ENCODE assay signal across 19 cellular contexts in genomic region chr20:18831830-18832229, GRCh38. TPM values are rescaled to one million over a fixed set of nuclear protein-coding genes. Genes with fewer than 3 reads are reported as not detected.
DNase-seq lines count a peak whose midpoint lies in the region; ATAC-seq, FAIRE-seq and TF ChIP-seq lines count a peak whose summit lies in the region.
"Had no signal": no experiment of that assay in that cellular context is flagged by ENCODE, and none has a peak within 500 bp of the region (broad histone marks: within the 10 kb centered on the region; RNA-seq: fewer than 3 reads in every experiment).

No MANE protein-coding gene starts in this region.

- no peak for TF ChIP-seq CTCF in K562 (IDR thresholded peaks at IDR 0.05 in 2 of 3, conservative IDR thresholded peaks at IDR 0.05 in 1 of 3; ENCODE audit: insufficient read depth in 2 of 3, low read depth in 1 of 3, low read length in 3 of 3)
- TF ChIP-seq CTCF in nephron (IDR thresholded peaks at IDR 0.05; ENCODE audit: unreplicated experiment in 3 of 3) = no peak

- no peak overlapping the region for H3K27ac ChIP-seq in K562 (ENCODE audit: extremely low read depth, low read depth, low read length)
- H3K27ac ChIP-seq: esophagus muscularis mucosa had no signal

- no peaks in the 10 kb centered on the region for H4K20me1 ChIP-seq in K562 (replicated peaks; ENCODE audit: control insufficient read depth, insufficient read depth, low read length)

- no peaks in the 10 kb centered on the region for H3K9me3 ChIP-seq in K562 (replicated peaks; ENCODE audit: control insufficient read depth, insufficient read depth, low read depth, low read length)
- H3K9me3 ChIP-seq: BE2C, esophagus muscularis mucosa had no signal

- POLR2A ChIA-PET in K562 (lab: Yijun Ruan, JAX) = no interaction called here
- POLR2A ChIA-PET in naive thymus-derived CD8-positive, alpha-beta T cell (lab: Charles Lee) = no interaction called here

- no TSS peak for BruUV-seq in K562 (replicated peaks; lab: Mats Ljungman, UMichigan)

- TF ChIP-seq POLR2A in K562 (conservative IDR thresholded peaks at IDR 0.05) = no peak

- H3K36me3 Mint-ChIP-seq in nephron (ENCODE audit: low read depth) = no peaks in the 10 kb centered on the region
- H3K36me3 Mint-ChIP-seq in naive thymus-derived CD8-positive, alpha-beta T cell = no peaks in the 10 kb centered on the region

- H3K4me3 ChIP-seq in K562 = no peak overlapping the region
- H3K4me3 ChIP-seq: esophagus muscularis mucosa had no signal

- intact Hi-C loops in K562 (cut with micrococcal nuclease) = no loop called here
- intact Hi-C loops in head of caudate nucleus (cut with DNase I) = no loop called here

- WGBS in K562 (ENCODE audit: insufficient coverage, low coverage, missing lambda C conversion rate) = 0% methylated on average over 2 of the region's 3 CpGs

- no peaks in the 10 kb centered on the region for H3K79me2 ChIP-seq in K562 (ENCODE audit: control insufficient read depth, insufficient read depth, low read length)

- no peak overlapping the region for H3K4me2 ChIP-seq in K562 (ENCODE audit: insufficient read depth, low read length)

- ATAC-seq in K562 (no peak), GM21526 (IDR thresholded peaks at IDR 0.05; ENCODE audit: low FRiP score, unreplicated experiment) (no peak), HG02623 (IDR thresholded peaks at IDR 0.05; ENCODE audit: unreplicated experiment) (no peak)
- no peak for ATAC-seq in naive thymus-derived CD8-positive, alpha-beta T cell

- H3K9me1 ChIP-seq in K562 (ENCODE audit: control insufficient read depth, insufficient read depth, low read length) = no peaks in the 10 kb centered on the region

- no peak for TF ChIP-seq EP300 in K562 (IDR thresholded peaks at IDR 0.05; ENCODE audit: low read length)

- H3K4me1 ChIP-seq in K562 (replicated peaks in 1 of 2; ENCODE audit: control insufficient read depth in 2 of 2, insufficient read depth in 2 of 2, low read length in 2 of 2) = no peaks in the 10 kb centered on the region
- H3K4me1 ChIP-seq: BE2C had no signal

- H3K4me3 Mint-ChIP-seq in nephron = peak overlapping the region in 2 of 3 experiments; percentile 11 to 13
- H3K4me3 Mint-ChIP-seq in naive thymus-derived CD8-positive, alpha-beta T cell = no peak overlapping the region
- H3K4me3 Mint-ChIP-seq: activated CD4-positive, alpha-beta T cell treated with anti-CD3 and anti-CD28 coated beads, Interleukin-2, amount 10 ng/mL, durations not matched to agents 24 days and 14 days had no signal

- DNase-seq in CD1c-positive myeloid dendritic cell (ENCODE audit: extremely low spot score) (peak; percentile 20), MV-4-11 (lab: John Stamatoyannopoulos, UW) (peak; percentile 81), K562 (ENCODE audit: extremely low read depth in 1 of 4, low spot score in 3 of 4) (peak in 1 of 4 experiments; percentile 1), head of caudate nucleus (no peak)
- no peak for DNase-seq in naive thymus-derived CD8-positive, alpha-beta T cell
- DNase-seq: activated CD4-positive, alpha-beta T cell treated with anti-CD3 and anti-CD28 coated beads, Interleukin-2, amount 10 ng/mL, durations not matched to agents 24 days and 14 days; activated T-cell treated with anti-CD3 and anti-CD28 coated beads, Interleukin-2, amount 50 U/mL, for 48 hours; anterior cingulate cortex; BE2C; cortex of kidney; GOT3; posterior cingulate gyrus; T-helper 1 cell had no signal

- H3K9me3 Mint-ChIP-seq in nephron = peaks cover 4% of the 10 kb centered on the region
- H3K9me3 Mint-ChIP-seq in naive thymus-derived CD8-positive, alpha-beta T cell = no peaks in the 10 kb centered on the region
- H3K9me3 Mint-ChIP-seq: activated CD4-positive, alpha-beta T cell treated with anti-CD3 and anti-CD28 coated beads, Interleukin-2, amount 10 ng/mL, durations not matched to agents 24 days and 14 days had no signal

- H3K27ac Mint-ChIP-seq in nephron = peak overlapping the region; percentile 81 to 90 (median 86)
- no peak overlapping the region for H3K27ac Mint-ChIP-seq in naive thymus-derived CD8-positive, alpha-beta T cell
- H3K27ac Mint-ChIP-seq: activated CD4-positive, alpha-beta T cell treated with anti-CD3 and anti-CD28 coated beads, Interleukin-2, amount 10 ng/mL, durations not matched to agents 24 days and 14 days had no signal

- H3K27me3 Mint-ChIP-seq in nephron (ENCODE audit: low read depth) = peaks cover 6% of the 10 kb centered on the region
- H3K27me3 Mint-ChIP-seq in naive thymus-derived CD8-positive, alpha-beta T cell = peaks cover 0 to 15% (median 7%) of the 10 kb centered on the region in 5 donors

- H3K9ac ChIP-seq in K562 (ENCODE audit: insufficient read depth in 1 of 2, low read depth in 2 of 2, low read length in 2 of 2) = no peak overlapping the region

- FAIRE-seq in K562 (lab: Jason Lieb, UNC) = no peak
- FAIRE-seq: GM12892 had no signal

- TF ChIP-seq RAD21 in K562 (CRISPR knock-in tag; conservative IDR thresholded peaks at IDR 0.05 in 1 of 2, IDR thresholded peaks at IDR 0.05 in 1 of 2) = no peak

- CTCF ChIA-PET in K562 (lab: Yijun Ruan, JAX; ENCODE audit: low intra/inter-chr PET ratio) = no interaction called here

- in situ Hi-C loops in K562 (cut with MboI) = no loop called here

- peaks cover 42% of the 10 kb centered on the region for H3K4me1 Mint-ChIP-seq in nephron
- no peaks in the 10 kb centered on the region for H3K4me1 Mint-ChIP-seq in naive thymus-derived CD8-positive, alpha-beta T cell
- H3K4me1 Mint-ChIP-seq: activated CD4-positive, alpha-beta T cell treated with anti-CD3 and anti-CD28 coated beads, Interleukin-2, amount 10 ng/mL, durations not matched to agents 24 days and 14 days had no signal

- peaks cover 0 to 2% of the 10 kb centered on the region in 2 experiments; a peak in 1 of 5 replicates for H3K27me3 ChIP-seq in K562 (ENCODE audit: control insufficient read depth in 2 of 2, insufficient read depth in 2 of 2, low read length in 2 of 2)
- H3K27me3 ChIP-seq: esophagus muscularis mucosa had no signal

- no peaks in the 10 kb centered on the region for H3K36me3 ChIP-seq in K562 (ENCODE audit: control insufficient read depth, insufficient read depth, low read length)
- H3K36me3 ChIP-seq: BE2C, esophagus muscularis mucosa had no signal

- no peak overlapping the region for H2AFZ ChIP-seq in K562 (ENCODE audit: low read depth, low read length)

TF ChIP-seq in K562, 482 proteins besides CTCF, POLR2A, EP300 and RAD21 (continues in another document):
- TF ChIP-seq CTBP1 (IDR thresholded peaks at IDR 0.05; ENCODE audit: borderline replicate concordance) = no peak
- TF ChIP-seq CBFA2T3 (IDR thresholded peaks at IDR 0.05) = peak; percentile 48
- peak; percentile 45; the same call in 1 of the 2 replicates for TF ChIP-seq FOSL1 (tag; conservative IDR thresholded peaks at IDR 0.05)
- TF ChIP-seq MEIS2 (IDR thresholded peaks at IDR 0.05; ENCODE audit: partially characterized antibody) = peak; percentile 73
- TF ChIP-seq PBX2 (CRISPR knock-in tag; IDR thresholded peaks at IDR 0.05; ENCODE audit: low read depth) = no peak
- TF ChIP-seq PBX2 (tag; conservative IDR thresholded peaks at IDR 0.05; ENCODE audit: low read depth) = peak; percentile 62
- TF ChIP-seq RFX7 (CRISPR knock-in tag; IDR thresholded peaks at IDR 0.05) = no peak
- TF ChIP-seq CREB1 (IDR thresholded peaks at IDR 0.05) = no peak
- TF ChIP-seq CREB1 (CRISPR knock-in tag; IDR thresholded peaks at IDR 0.05) = no peak
- TF ChIP-seq KDM1A (IDR thresholded peaks at IDR 0.05) = peak; percentile 80 to 87
- TF ChIP-seq JUND (IDR thresholded peaks at IDR 0.05; ENCODE audit: borderline replicate concordance, low read depth, low read length) = 0 out of 2 replicates have a peak, but pooled peaks have one; percentile 17
- TF ChIP-seq JUND (tag; IDR thresholded peaks at IDR 0.05; ENCODE audit: borderline replicate concordance, low read depth, low read length) = peak; percentile 43; the same call in 1 of the 3 replicates

RNA-seq across cellular contexts. Expression of gene SCP2D1, which starts 18.2 kb away (rescaled TPM):
- not detected in 2 replicates for total RNA-seq in K562 (2011; cell fraction: chromatin; rRNA removed; ENCODE audit: low replicate concordance)
- total RNA-seq in K562 (2011; cell fraction: nucleolus; rRNA removed) = not detected in 2 replicates
- not detected in 2 replicates for total RNA-seq in K562 (2011; cell fraction: nucleoplasm; rRNA removed)
- total RNA-seq in K562 (2014; rRNA removed) (not detected in 2 replicates), K562 (2014; rRNA removed; fragmentation: Illumina TruSeq; extraction: Trizol) (not detected in 2 replicates), K562 (2015; rRNA removed; fragmentation: Illumina TruSeq; extraction: Trizol) (not detected in 2 replicates), K562 (2021) (not detected in 2 replicates)
- polyA plus RNA-seq in K562 (2011; rRNA removed) (not detected in 2 replicates), K562 (2014; fragmentation: Illumina TruSeq; extraction: Trizol) (not detected in 2 replicates), K562 (2014; fragmentation: Nextera tagmentation; extraction: Ambion mirVana) (not detected), K562 (2014; rRNA removed) (not detected in 2 replicates)
- not detected in 2 replicates for polyA plus RNA-seq in K562 (2011; cell fraction: cytosol; rRNA removed)
- polyA plus RNA-seq in K562 (2011; cell fraction: nucleus; rRNA removed) = not detected in 2 replicates
- not detected in 2 replicates for polyA plus RNA-seq in K562 (2012)
- polyA minus RNA-seq in K562 (2011; rRNA and poly(A)+ RNA removed) = not detected in 2 replicates
- polyA minus RNA-seq in K562 (2011; cell fraction: cytosol; rRNA and poly(A)+ RNA removed) = not detected in 2 replicates
- not detected in 2 replicates for polyA minus RNA-seq in K562 (2011; cell fraction: nucleus; rRNA and poly(A)+ RNA removed)
- not detected for total RNA-seq in naive thymus-derived CD8-positive, alpha-beta T cell
- polyA plus RNA-seq in naive thymus-derived CD8-positive, alpha-beta T cell = not detected
- total RNA-seq: activated CD4-positive, alpha-beta T cell treated with anti-CD3 and anti-CD28 coated beads, Interleukin-2, amount 10 ng/mL, durations not matched to agents 24 days and 14 days; esophagus muscularis mucosa; urinary bladder had no signal
- polyA plus RNA-seq: urinary bladder had no signal

Comparison
In these comparisons a context has a peak if more than half of its experiments do, and no peak if none do; other contexts are left out.
1. DNase-seq: peak in CD1c-positive myeloid dendritic cell (single experiment) and MV-4-11 (single experiment); none in naive thymus-derived CD8-positive, alpha-beta T cell (0 of 10) and head of caudate nucleus (0 of 42).
2. H3K27ac Mint-ChIP-seq: peak in nephron (3 of 3); none in naive thymus-derived CD8-positive, alpha-beta T cell (0 of 10).
3. H3K4me3 Mint-ChIP-seq: peak in nephron (2 of 3); none in naive thymus-derived CD8-positive, alpha-beta T cell (0 of 10).